ENCODE assay signal across 18 cellular contexts in genomic region chr3:169245631-169246030, GRCh38.
DNase-seq lines count a peak whose midpoint lies in the region; ATAC-seq, FAIRE-seq and TF ChIP-seq lines count a peak whose summit lies in the region.
"Had no signal": no experiment of that assay in that cellular context is flagged by ENCODE, and none has a peak within 500 bp of the region (broad histone marks: within the 10 kb centered on the region; RNA-seq: fewer than 3 reads in every experiment).

No MANE protein-coding gene starts in this region.

- H3K27ac Mint-ChIP-seq in naive thymus-derived CD4-positive, alpha-beta T cell: no peak overlapping the region
- H3K27ac Mint-ChIP-seq: CD14-positive monocyte; CD4-positive, alpha-beta memory T cell; GM23338 had no signal

- CTCF ChIA-PET in naive thymus-derived CD4-positive, alpha-beta T cell (lab: Charles Lee): no interaction called here

- H3K27me3 Mint-ChIP-seq in naive thymus-derived CD4-positive, alpha-beta T cell: peaks cover 21 to 34% (median 30%) of the 10 kb centered on the region in 5 donors

- no peak for TF ChIP-seq POLR2A in H54 (IDR thresholded peaks at IDR 0.05; ENCODE audit: low read depth, low read length)

- H3K9ac ChIP-seq in SK-N-MC (ENCODE audit: insufficient read length): no peak overlapping the region
- H3K9ac ChIP-seq: BLaER1 had no signal

- H3K4me3 Mint-ChIP-seq in naive thymus-derived CD4-positive, alpha-beta T cell: no peak overlapping the region
- H3K4me3 Mint-ChIP-seq: CD14-positive monocyte; CD4-positive, alpha-beta memory T cell; GM23338 had no signal

- no peak for FAIRE-seq in H54 (lab: Jason Lieb, UNC)
- FAIRE-seq: GM12878, K562 had no signal

- DNase-seq in DMS 273 treated with DMSO at 0.1 percent for 48 hours (lab: John Stamatoyannopoulos, UW) (peak; percentile 85), NCI-H524 treated with DMSO at 0.1 percent for 48 hours (lab: John Stamatoyannopoulos, UW) (peak; percentile 90), SK-N-MC (ENCODE audit: low read depth, low spot score) (no peak), H54 (ENCODE audit: insufficient read length, low spot score) (no peak), head of caudate nucleus (no peak)
- DNase-seq in naive thymus-derived CD4-positive, alpha-beta T cell: no peak
- DNase-seq: 8988T; CD4-positive, alpha-beta memory T cell; DND-41; EL; H7 had no signal

- no peaks in the 10 kb centered on the region for H3K36me3 ChIP-seq in SK-N-MC (ENCODE audit: insufficient read depth, low read length)
- H3K36me3 ChIP-seq in naive thymus-derived CD4-positive, alpha-beta T cell (ENCODE audit: control insufficient read depth in 2 of 3, insufficient read depth in 3 of 3, low read length in 3 of 3): no peaks in the 10 kb centered on the region
- H3K36me3 ChIP-seq: BLaER1 had no signal

- H3K9me3 Mint-ChIP-seq in naive thymus-derived CD4-positive, alpha-beta T cell: peaks cover 0 to 5% (median 0%) of the 10 kb centered on the region in 11 donors
- H3K9me3 Mint-ChIP-seq: CD4-positive, alpha-beta memory T cell; GM23338 had no signal

- H3K4me3 ChIP-seq in SK-N-MC: no peak overlapping the region
- no peak overlapping the region for H3K4me3 ChIP-seq in naive thymus-derived CD4-positive, alpha-beta T cell (ENCODE audit: low read length)
- H3K4me3 ChIP-seq: BLaER1, GM12878, GM23338, K562 had no signal

- no peak for ATAC-seq in naive thymus-derived CD4-positive, alpha-beta T cell
- no peak for ATAC-seq in GM21825 (IDR thresholded peaks at IDR 0.05; ENCODE audit: unreplicated experiment)
- ATAC-seq: GM12878, GM23338, HCT116, K562 had no signal

- H3K4me1 Mint-ChIP-seq in naive thymus-derived CD4-positive, alpha-beta T cell: peaks cover 0 to 12% (median 4%) of the 10 kb centered on the region in 7 donors

- intact Hi-C loops in naive thymus-derived CD4-positive, alpha-beta T cell (cut with micrococcal nuclease): no loop called here
- intact Hi-C loops in head of caudate nucleus (cut with DNase I): no loop called here

- peak overlapping the region; percentile 97 for H3K27ac ChIP-seq in SK-N-MC
- no peak overlapping the region for H3K27ac ChIP-seq in naive thymus-derived CD4-positive, alpha-beta T cell (ENCODE audit: low read depth, low read length)
- H3K27ac ChIP-seq: BLaER1 had no signal

- no peaks in the 10 kb centered on the region for H3K9me3 ChIP-seq in SK-N-MC (ENCODE audit: low read depth, low read length)
- no peaks in the 10 kb centered on the region for H3K9me3 ChIP-seq in naive thymus-derived CD4-positive, alpha-beta T cell (ENCODE audit: control insufficient read depth in 2 of 3, low read length in 3 of 3)
- H3K9me3 ChIP-seq: BLaER1 had no signal

- POLR2A ChIA-PET in naive thymus-derived CD4-positive, alpha-beta T cell (lab: Charles Lee): no interaction called here

- peaks cover 0 to 6% of the 10 kb centered on the region in 2 donors for H3K27me3 ChIP-seq in naive thymus-derived CD4-positive, alpha-beta T cell (ENCODE audit: control insufficient read depth in 2 of 2, insufficient read depth in 2 of 2, low read length in 2 of 2)
- H3K27me3 ChIP-seq: BLaER1 had no signal

- no peaks in the 10 kb centered on the region for H3K36me3 Mint-ChIP-seq in naive thymus-derived CD4-positive, alpha-beta T cell
- H3K36me3 Mint-ChIP-seq: CD14-positive monocyte; CD4-positive, alpha-beta memory T cell had no signal

- no peaks in the 10 kb centered on the region for H3K4me1 ChIP-seq in naive thymus-derived CD4-positive, alpha-beta T cell (ENCODE audit: control insufficient read depth in 2 of 2, insufficient read depth in 2 of 2, low read length in 2 of 2)

Comparison
In these comparisons a context has a peak if more than half of its experiments do, and no peak if none do; other contexts are left out.
1. DNase-seq: peak in DMS 273 treated with DMSO at 0.1 percent for 48 hours (single experiment) and NCI-H524 treated with DMSO at 0.1 percent for 48 hours (single experiment); none in SK-N-MC (single experiment), H54 (single experiment), naive thymus-derived CD4-positive, alpha-beta T cell (0 of 9) and head of caudate nucleus (0 of 42).